Comparison of ENCODE assay signal across 17 cellular contexts in genomic region chrX:29535212-29536162, GRCh38.
DNase-seq lines count a peak whose midpoint lies in the region; ATAC-seq, FAIRE-seq and TF ChIP-seq lines count a peak whose summit lies in the region.
"Had no signal": no experiment of that assay in that cellular context is flagged by ENCODE, and none has a peak within 500 bp of the region (broad histone marks: within the 10 kb centered on the region; RNA-seq: fewer than 3 reads in every experiment).

No MANE protein-coding gene starts in this region.

- H3K4me1 ChIP-seq in foreskin keratinocyte: no peaks in the 10 kb centered on the region
- H3K4me1 ChIP-seq: esophagus muscularis mucosa, upper lobe of right lung had no signal

- H3K36me3 Mint-ChIP-seq in activated CD8-positive, alpha-beta memory T cell treated with anti-CD3 and anti-CD28 coated beads, Interleukin-2, amount 10 ng/mL, durations not matched to agents 7 days and 5 days: no peaks in the 10 kb centered on the region

- H3K27me3 Mint-ChIP-seq in activated CD8-positive, alpha-beta memory T cell treated with anti-CD3 and anti-CD28 coated beads, Interleukin-2, amount 10 ng/mL, durations not matched to agents 7 days and 5 days: no peaks in the 10 kb centered on the region
- H3K27me3 Mint-ChIP-seq: activated CD4-positive, alpha-beta T cell treated with anti-CD3 and anti-CD28 coated beads, Interleukin-2, amount 10 ng/mL, durations not matched to agents 7 days and 5 days; CD4-positive, alpha-beta T cell had no signal

- TF ChIP-seq CTCF in foreskin keratinocyte (conservative IDR thresholded peaks at IDR 0.05): no peak

- peak; percentile 70 for ATAC-seq in foreskin keratinocyte
- ATAC-seq in GM19397 (IDR thresholded peaks at IDR 0.05; ENCODE audit: unreplicated experiment): no peak
- ATAC-seq in activated CD8-positive, alpha-beta memory T cell treated with anti-CD3 and anti-CD28 coated beads, Interleukin-2, amount 10 ng/mL, durations not matched to agents 7 days and 5 days: no peak
- no peak for ATAC-seq in HG03432 (IDR thresholded peaks at IDR 0.05; ENCODE audit: unreplicated experiment)
- ATAC-seq: upper lobe of right lung had no signal

- CTCF ChIA-PET in activated CD8-positive, alpha-beta memory T cell treated with anti-CD3 and anti-CD28 coated beads, Interleukin-2, amount 10 ng/mL, durations not matched to agents 7 days and 5 days (lab: Charles Lee): no interaction called here

- peak; percentile 43 for DNase-seq in A172 (ENCODE audit: low spot score)
- peak; percentile 22 for DNase-seq in HTR-8/SVneo (ENCODE audit: insufficient read length, low spot score)
- DNase-seq in amniotic epithelial cell (ENCODE audit: low read depth): peak; percentile 61
- DNase-seq in foreskin keratinocyte: peak; percentile 21 to 39
- DNase-seq in activated CD8-positive, alpha-beta memory T cell treated with anti-CD3 and anti-CD28 coated beads, Interleukin-2, amount 10 ng/mL, durations not matched to agents 7 days and 5 days: no peak
- DNase-seq in NCI-H1105 treated with DMSO at 0.1 percent for 48 hours (lab: John Stamatoyannopoulos, UW): no peak
- DNase-seq: activated CD4-positive, alpha-beta T cell treated with anti-CD3 and anti-CD28 coated beads, Interleukin-2, amount 10 ng/mL, durations not matched to agents 7 days and 5 days; activated naive CD4-positive, alpha-beta T cell treated with anti-CD3 and anti-CD28 coated beads for 36 hours; brain microvascular endothelial cell; CD4-positive, alpha-beta T cell; islet precursor cell; NCI-H526 treated with DMSO at 0.1 percent for 48 hours; upper lobe of right lung had no signal

- H3K27ac Mint-ChIP-seq in activated CD8-positive, alpha-beta memory T cell treated with anti-CD3 and anti-CD28 coated beads, Interleukin-2, amount 10 ng/mL, durations not matched to agents 7 days and 5 days: no peak overlapping the region
- H3K27ac Mint-ChIP-seq: activated CD4-positive, alpha-beta T cell treated with anti-CD3 and anti-CD28 coated beads, Interleukin-2, amount 10 ng/mL, durations not matched to agents 7 days and 5 days; activated naive CD4-positive, alpha-beta T cell treated with anti-CD3 and anti-CD28 coated beads for 36 hours; CD4-positive, alpha-beta T cell had no signal

- H3K4me1 Mint-ChIP-seq in activated CD8-positive, alpha-beta memory T cell treated with anti-CD3 and anti-CD28 coated beads, Interleukin-2, amount 10 ng/mL, durations not matched to agents 7 days and 5 days: no peaks in the 10 kb centered on the region
- H3K4me1 Mint-ChIP-seq: activated CD4-positive, alpha-beta T cell treated with anti-CD3 and anti-CD28 coated beads, Interleukin-2, amount 10 ng/mL, durations not matched to agents 7 days and 5 days; neural crest cell had no signal

- H3K27me3 ChIP-seq in foreskin keratinocyte: no peaks in the 10 kb centered on the region
- H3K27me3 ChIP-seq: brain microvascular endothelial cell, esophagus muscularis mucosa, upper lobe of right lung had no signal

- H3K4me3 Mint-ChIP-seq in activated CD8-positive, alpha-beta memory T cell treated with anti-CD3 and anti-CD28 coated beads, Interleukin-2, amount 10 ng/mL, durations not matched to agents 7 days and 5 days: no peak overlapping the region
- H3K4me3 Mint-ChIP-seq: activated CD4-positive, alpha-beta T cell treated with anti-CD3 and anti-CD28 coated beads, Interleukin-2, amount 10 ng/mL, durations not matched to agents 7 days and 5 days; activated naive CD4-positive, alpha-beta T cell treated with anti-CD3 and anti-CD28 coated beads for 36 hours; CD4-positive, alpha-beta T cell; neural crest cell had no signal

- no peaks in the 10 kb centered on the region for H3K9me3 Mint-ChIP-seq in activated CD8-positive, alpha-beta memory T cell treated with anti-CD3 and anti-CD28 coated beads, Interleukin-2, amount 10 ng/mL, durations not matched to agents 7 days and 5 days (ENCODE audit: low read depth)
- H3K9me3 Mint-ChIP-seq: activated CD4-positive, alpha-beta T cell treated with anti-CD3 and anti-CD28 coated beads, Interleukin-2, amount 10 ng/mL, durations not matched to agents 7 days and 5 days; activated naive CD4-positive, alpha-beta T cell treated with anti-CD3 and anti-CD28 coated beads for 36 hours; CD4-positive, alpha-beta T cell had no signal

- no peak overlapping the region for H3K27ac ChIP-seq in foreskin keratinocyte
- H3K27ac ChIP-seq: brain microvascular endothelial cell, esophagus muscularis mucosa, upper lobe of right lung had no signal

- no peak for FAIRE-seq in HTR-8/SVneo (lab: Jason Lieb, UNC)

Comparison
In these comparisons a context has a peak if more than half of its experiments do, and no peak if none do; other contexts are left out.
1. DNase-seq: peak in A172 (single experiment), HTR-8/SVneo (single experiment), amniotic epithelial cell (single experiment) and foreskin keratinocyte (2 of 2); none in activated CD8-positive, alpha-beta memory T cell treated with anti-CD3 and anti-CD28 coated beads, Interleukin-2, amount 10 ng/mL, durations not matched to agents 7 days and 5 days (single experiment) and NCI-H1105 treated with DMSO at 0.1 percent for 48 hours (single experiment).